Comparison of ENCODE assay signal across 14 cellular contexts in genomic region chr19:41356984-41357739, GRCh38. TPM values are rescaled to one million over a fixed set of nuclear protein-coding genes. Genes with fewer than 3 reads are reported as not detected.
DNase-seq lines count a peak whose midpoint lies in the region; ATAC-seq and TF ChIP-seq lines count a peak whose summit lies in the region.
"Had no signal": no experiment of that assay in that cellular context is flagged by ENCODE, and none has a peak within 500 bp of the region (broad histone marks: within the 10 kb centered on the region; RNA-seq: fewer than 3 reads in every experiment).

No MANE protein-coding gene starts in this region.

- peak; percentile 71 for DNase-seq in activated effector memory CD4-positive, alpha-beta T cell treated with anti-CD3 and anti-CD28 coated beads, Interleukin-2, amount 50 U/mL, for 16 hours
- DNase-seq in activated effector memory CD4-positive, alpha-beta T cell treated with Interleukin-2 at 50 U/mL for 16 hours, result no peak
- peak; percentile 59 for DNase-seq in activated CD4-positive, alpha-beta T cell treated with anti-CD3 and anti-CD28 coated beads, Interleukin-2, amount 10 ng/mL, durations not matched to agents 7 days and 5 days
- DNase-seq in endodermal cell (no peak), WTC11 (ENCODE audit: low spot score) (no peak)
- DNase-seq: DMS79, H9, NCI-H1092, NCI-H226, PC-9, right lobe of liver had no signal

- H3K27ac ChIP-seq in endodermal cell (ENCODE audit: low read depth, low read length), result no peak overlapping the region
- H3K27ac ChIP-seq: PC-9, right lobe of liver had no signal

- no peaks in the 10 kb centered on the region for H3K27me3 Mint-ChIP-seq in activated CD4-positive, alpha-beta T cell treated with anti-CD3 and anti-CD28 coated beads, Interleukin-2, amount 10 ng/mL, durations not matched to agents 7 days and 5 days
- H3K27me3 Mint-ChIP-seq in endodermal cell (ENCODE audit: insufficient read depth), result peaks cover 2% of the 10 kb centered on the region
- H3K27me3 Mint-ChIP-seq in stimulated activated naive CD8-positive, alpha-beta T cell treated with anti-CD3 and anti-CD28 coated beads, Interleukin-15, Interleukin-2, amounts not matched to agents 100 ng/mL and 50 ng/mL, for 24 hours, result no peaks in the 10 kb centered on the region
- H3K27me3 Mint-ChIP-seq in WTC11 (ENCODE audit: low read depth), result peaks cover 23% of the 10 kb centered on the region

- H3K27me3 ChIP-seq in endodermal cell (ENCODE audit: control insufficient read depth, insufficient read depth, low read length, poor library complexity, severe bottlenecking), result no peaks in the 10 kb centered on the region
- H3K27me3 ChIP-seq: right lobe of liver had no signal

- no peak for ATAC-seq in WTC11
- no peak for ATAC-seq in HG02870 (IDR thresholded peaks at IDR 0.05; ENCODE audit: unreplicated experiment)
- no peak for ATAC-seq in HG03460 (IDR thresholded peaks at IDR 0.05; ENCODE audit: unreplicated experiment)
- ATAC-seq: right lobe of liver had no signal

- H3K9me3 ChIP-seq in endodermal cell (ENCODE audit: control insufficient read depth, low read length), result no peaks in the 10 kb centered on the region
- H3K9me3 ChIP-seq: right lobe of liver had no signal

- 87 to 90% methylated on average over 6 to 10 of the region's 11 CpGs for WGBS in endodermal cell (ENCODE audit: insufficient coverage in 1 of 2, insufficient read length in 1 of 2), 2 experiments

- no peaks in the 10 kb centered on the region for H3K9me3 Mint-ChIP-seq in activated CD4-positive, alpha-beta T cell treated with anti-CD3 and anti-CD28 coated beads, Interleukin-2, amount 10 ng/mL, durations not matched to agents 7 days and 5 days
- H3K9me3 Mint-ChIP-seq in endodermal cell, result no peaks in the 10 kb centered on the region
- H3K9me3 Mint-ChIP-seq in stimulated activated naive CD8-positive, alpha-beta T cell treated with anti-CD3 and anti-CD28 coated beads, Interleukin-15, Interleukin-2, amounts not matched to agents 100 ng/mL and 50 ng/mL, for 24 hours, result no peaks in the 10 kb centered on the region
- H3K9me3 Mint-ChIP-seq in WTC11, result no peaks in the 10 kb centered on the region
- H3K9me3 Mint-ChIP-seq: H9 had no signal

- no peak overlapping the region for H3K9ac ChIP-seq in endodermal cell (ENCODE audit: extremely low read depth, low read length, poor library complexity, severe bottlenecking)

- H3K4me3 Mint-ChIP-seq in activated CD4-positive, alpha-beta T cell treated with anti-CD3 and anti-CD28 coated beads, Interleukin-2, amount 10 ng/mL, durations not matched to agents 7 days and 5 days, result peak overlapping the region; percentile 60
- H3K4me3 Mint-ChIP-seq in endodermal cell (no peak overlapping the region), WTC11 (no peak overlapping the region)
- peak overlapping the region; percentile 64 for H3K4me3 Mint-ChIP-seq in stimulated activated naive CD8-positive, alpha-beta T cell treated with anti-CD3 and anti-CD28 coated beads, Interleukin-15, Interleukin-2, amounts not matched to agents 100 ng/mL and 50 ng/mL, for 24 hours

- peak overlapping the region; percentile 97 for H3K27ac Mint-ChIP-seq in activated CD4-positive, alpha-beta T cell treated with anti-CD3 and anti-CD28 coated beads, Interleukin-2, amount 10 ng/mL, durations not matched to agents 7 days and 5 days
- H3K27ac Mint-ChIP-seq in endodermal cell (peak overlapping the region; percentile 6), WTC11 (no peak overlapping the region)
- peak overlapping the region; percentile 97 for H3K27ac Mint-ChIP-seq in stimulated activated naive CD8-positive, alpha-beta T cell treated with anti-CD3 and anti-CD28 coated beads, Interleukin-15, Interleukin-2, amounts not matched to agents 100 ng/mL and 50 ng/mL, for 24 hours

- POLR2A ChIA-PET in activated CD4-positive, alpha-beta T cell treated with anti-CD3 and anti-CD28 coated beads, Interleukin-2, amount 10 ng/mL, durations not matched to agents 7 days and 5 days (lab: Charles Lee), result no interaction called here
- POLR2A ChIA-PET in WTC11 (lab: Charles Lee), result no interaction called here

- CTCF ChIA-PET in activated CD4-positive, alpha-beta T cell treated with anti-CD3 and anti-CD28 coated beads, Interleukin-2, amount 10 ng/mL, durations not matched to agents 7 days and 5 days (lab: Charles Lee), result interaction anchor here (0.6 to 3.1 kb wide), 4 partner anchors 8 to 213 kb away, joined by 3 to 30 read pairs (median 4); partner anchors contain the start of gene B9D2
- CTCF ChIA-PET in WTC11 (lab: Charles Lee), result interaction anchor here (1.0 to 6.2 kb wide), 4 partner anchors 9 to 31 kb away, joined by 3 to 44 read pairs (median 4); no protein-coding TSS in a partner anchor

- peaks cover 56% of the 10 kb centered on the region for H3K4me1 Mint-ChIP-seq in activated CD4-positive, alpha-beta T cell treated with anti-CD3 and anti-CD28 coated beads, Interleukin-2, amount 10 ng/mL, durations not matched to agents 7 days and 5 days
- H3K4me1 Mint-ChIP-seq in endodermal cell, result peaks cover 5% of the 10 kb centered on the region
- peaks cover 46% of the 10 kb centered on the region for H3K4me1 Mint-ChIP-seq in stimulated activated naive CD8-positive, alpha-beta T cell treated with anti-CD3 and anti-CD28 coated beads, Interleukin-15, Interleukin-2, amounts not matched to agents 100 ng/mL and 50 ng/mL, for 24 hours (ENCODE audit: low read depth)
- H3K4me1 Mint-ChIP-seq in WTC11, result peaks cover 5% of the 10 kb centered on the region

- H3K36me3 Mint-ChIP-seq in activated CD4-positive, alpha-beta T cell treated with anti-CD3 and anti-CD28 coated beads, Interleukin-2, amount 10 ng/mL, durations not matched to agents 7 days and 5 days (ENCODE audit: low read depth), result peaks cover 25% of the 10 kb centered on the region
- no peaks in the 10 kb centered on the region for H3K36me3 Mint-ChIP-seq in endodermal cell (ENCODE audit: low read depth)
- peaks cover 13% of the 10 kb centered on the region for H3K36me3 Mint-ChIP-seq in stimulated activated naive CD8-positive, alpha-beta T cell treated with anti-CD3 and anti-CD28 coated beads, Interleukin-15, Interleukin-2, amounts not matched to agents 100 ng/mL and 50 ng/mL, for 24 hours (ENCODE audit: low read depth)
- no peaks in the 10 kb centered on the region for H3K36me3 Mint-ChIP-seq in WTC11

- H3K36me3 ChIP-seq in endodermal cell (ENCODE audit: control insufficient read depth, insufficient read depth, low read length), result no peaks in the 10 kb centered on the region
- H3K36me3 ChIP-seq: right lobe of liver had no signal

- no peak overlapping the region for H3K4me3 ChIP-seq in endodermal cell (ENCODE audit: low read length)
- H3K4me3 ChIP-seq: PC-9, right lobe of liver had no signal

- TF ChIP-seq CTCF in endodermal cell (conservative IDR thresholded peaks at IDR 0.05), result no peak
- no peak for TF ChIP-seq CTCF in WTC11 (IDR thresholded peaks at IDR 0.05)

- H3K4me1 ChIP-seq in endodermal cell (ENCODE audit: control insufficient read depth, insufficient read depth, low read length), result no peaks in the 10 kb centered on the region

TF ChIP-seq in WTC11, 78 proteins besides CTCF, POLR2A, EP300 and RAD21 (continues in another document):
- TF ChIP-seq GTF2I (CRISPR knock-in tag; conservative IDR thresholded peaks at IDR 0.05) (no peak), IRF1 (CRISPR knock-in tag; IDR thresholded peaks at IDR 0.05) (no peak), ZNF121 (CRISPR knock-in tag; IDR thresholded peaks at IDR 0.05) (no peak)

RNA-seq across cellular contexts. Expression of gene TGFB1, which starts 3.4 kb away (rescaled TPM):
- 100 to 1,000 TPM; 194 TPM for total RNA-seq in activated CD4-positive, alpha-beta T cell treated with anti-CD3 and anti-CD28 coated beads, Interleukin-2, amount 10 ng/mL, durations not matched to agents 7 days and 5 days
- 10 to 100 TPM; 56.3 to 60.1 TPM for total RNA-seq in endodermal cell
- 21.7 TPM for polyA plus RNA-seq in endodermal cell (2013, experiment 1 of 2)
- 26.9 TPM for polyA plus RNA-seq in endodermal cell (2013, experiment 2 of 2)
- 10.4 to 11.8 TPM (median 11.0 TPM) in 3 replicates for total RNA-seq in WTC11 (2021)

RNA-seq across cellular contexts. Expression of gene B9D2, which starts 6.8 kb away (rescaled TPM):
- total RNA-seq in activated CD4-positive, alpha-beta T cell treated with anti-CD3 and anti-CD28 coated beads, Interleukin-2, amount 10 ng/mL, durations not matched to agents 7 days and 5 days, result 10 to 100 TPM; 11.6 to 11.7 TPM
- 1 to 10 TPM; 4.5 to 6.2 TPM for total RNA-seq in endodermal cell
- polyA plus RNA-seq in endodermal cell (2013, experiment 1 of 2), result 8.9 TPM
- polyA plus RNA-seq in endodermal cell (2013, experiment 2 of 2), result 12.0 TPM
- 4.5 to 6.3 TPM (median 4.7 TPM) in 3 replicates for total RNA-seq in WTC11 (2021)

RNA-seq across cellular contexts. Expression of gene TMEM91, which starts 19.2 kb away (rescaled TPM):
- 1 to 10 TPM; 5.4 to 5.6 TPM for total RNA-seq in activated CD4-positive, alpha-beta T cell treated with anti-CD3 and anti-CD28 coated beads, Interleukin-2, amount 10 ng/mL, durations not matched to agents 7 days and 5 days
- 10 to 100 TPM in 1 of 2 donors, 1 to 10 TPM in 1; 5.7 to 16.5 TPM for total RNA-seq in endodermal cell
- polyA plus RNA-seq in endodermal cell (2013, experiment 1 of 2), result 8.9 TPM
- 10.4 TPM for polyA plus RNA-seq in endodermal cell (2013, experiment 2 of 2)
- 5.3 to 6.0 TPM (median 5.3 TPM) in 3 replicates for total RNA-seq in WTC11 (2021)

RNA-seq across cellular contexts. Expression of gene EXOSC5, which starts 40.0 kb away (rescaled TPM):
- 10 to 100 TPM; 21.1 to 26.9 TPM for total RNA-seq in activated CD4-positive, alpha-beta T cell treated with anti-CD3 and anti-CD28 coated beads, Interleukin-2, amount 10 ng/mL, durations not matched to agents 7 days and 5 days
- total RNA-seq in endodermal cell (10 to 100 TPM; 15.7 to 23.6 TPM), WTC11 (2021) (56.4 to 60.3 TPM (median 56.6 TPM) in 3 replicates)
- 21.9 TPM for polyA plus RNA-seq in endodermal cell (2013, experiment 1 of 2)
- 19.8 TPM for polyA plus RNA-seq in endodermal cell (2013, experiment 2 of 2)

RNA-seq across cellular contexts. Expression of gene BCKDHA, which starts 40.5 kb away (rescaled TPM):
- total RNA-seq in activated CD4-positive, alpha-beta T cell treated with anti-CD3 and anti-CD28 coated beads, Interleukin-2, amount 10 ng/mL, durations not matched to agents 7 days and 5 days, result 10 to 100 TPM; 12.7 TPM
- total RNA-seq in endodermal cell (10 to 100 TPM; 18.0 to 21.6 TPM), WTC11 (2021) (18.8 to 34.8 TPM (median 32.6 TPM) in 3 replicates)
- polyA plus RNA-seq in endodermal cell (2013, experiment 1 of 2), result 44.2 TPM
- polyA plus RNA-seq in endodermal cell (2013, experiment 2 of 2), result 36.3 TPM

Comparison
In these comparisons a context has a peak if more than half of its experiments do, and no peak if none do; other contexts are left out.
1. DNase-seq: peak in activated effector memory CD4-positive, alpha-beta T cell treated with anti-CD3 and anti-CD28 coated beads, Interleukin-2, amount 50 U/mL, for 16 hours (single experiment) and activated CD4-positive, alpha-beta T cell treated with anti-CD3 and anti-CD28 coated beads, Interleukin-2, amount 10 ng/mL, durations not matched to agents 7 days and 5 days (single experiment); none in activated effector memory CD4-positive, alpha-beta T cell treated with Interleukin-2 at 50 U/mL for 16 hours (single experiment), endodermal cell (single experiment) and WTC11 (single experiment).
2. H3K4me3 Mint-ChIP-seq: peak in activated CD4-positive, alpha-beta T cell treated with anti-CD3 and anti-CD28 coated beads, Interleukin-2, amount 10 ng/mL, durations not matched to agents 7 days and 5 days (single experiment) and stimulated activated naive CD8-positive, alpha-beta T cell treated with anti-CD3 and anti-CD28 coated beads, Interleukin-15, Interleukin-2, amounts not matched to agents 100 ng/mL and 50 ng/mL, for 24 hours (single experiment); none in endodermal cell (single experiment) and WTC11 (single experiment).